ENCODE assay signal across 1 cellular context in the genomic region with DNA sequence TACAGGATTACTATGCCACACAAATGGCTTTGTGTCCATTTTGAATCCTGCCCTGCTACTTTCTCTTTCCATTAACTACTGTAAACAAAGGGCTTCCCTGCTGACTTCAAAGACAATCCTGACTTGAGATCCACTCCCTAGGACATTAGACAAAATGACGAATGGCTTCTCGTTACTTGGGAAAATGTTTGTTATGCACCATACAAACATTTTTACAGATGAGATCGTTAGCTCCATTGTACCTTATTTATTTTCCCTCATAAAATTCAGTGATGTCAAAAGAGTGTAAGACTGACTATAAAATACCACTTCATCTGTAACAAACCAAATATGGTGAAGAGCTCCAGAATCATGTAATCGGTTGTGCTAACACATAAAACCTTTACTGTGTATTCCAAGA.
TF ChIP-seq lines count a peak whose summit lies in the region.

No MANE protein-coding gene starts in this region.

TF ChIP-seq in HEK293, 187 proteins besides CTCF, POLR2A, EP300 and RAD21 (continued from another document and continues in another):
- TF ChIP-seq PRDM2 (tag by site-specific recombination; IDR thresholded peaks at IDR 0.05; ENCODE audit: borderline replicate concordance): no peak
- TF ChIP-seq, protein P1, sequence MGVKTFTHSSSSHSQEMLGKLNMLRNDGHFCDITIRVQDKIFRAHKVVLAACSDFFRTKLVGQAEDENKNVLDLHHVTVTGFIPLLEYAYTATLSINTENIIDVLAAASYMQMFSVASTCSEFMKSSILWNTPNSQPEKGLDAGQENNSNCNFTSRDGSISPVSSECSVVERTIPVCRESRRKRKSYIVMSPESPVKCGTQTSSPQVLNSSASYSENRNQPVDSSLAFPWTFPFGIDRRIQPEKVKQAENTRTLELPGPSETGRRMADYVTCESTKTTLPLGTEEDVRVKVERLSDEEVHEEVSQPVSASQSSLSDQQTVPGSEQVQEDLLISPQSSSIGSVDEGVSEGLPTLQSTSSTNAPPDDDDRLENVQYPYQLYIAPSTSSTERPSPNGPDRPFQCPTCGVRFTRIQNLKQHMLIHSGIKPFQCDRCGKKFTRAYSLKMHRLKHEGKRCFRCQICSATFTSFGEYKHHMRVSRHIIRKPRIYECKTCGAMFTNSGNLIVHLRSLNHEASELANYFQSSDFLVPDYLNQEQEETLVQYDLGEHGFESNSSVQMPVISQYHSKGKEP (tag by site-specific recombination; IDR thresholded peaks at IDR 0.05): peak; percentile 85
- no peak for TF ChIP-seq ZNF529 (tag by site-specific recombination; IDR thresholded peaks at IDR 0.05; ENCODE audit: insufficient replicate concordance)
- 0 out of 2 replicates have a peak, but pooled peaks have one; percentile 29 for TF ChIP-seq YY2 (tag by site-specific recombination; IDR thresholded peaks at IDR 0.05)
- TF ChIP-seq ZNF792 (tag by site-specific recombination; IDR thresholded peaks at IDR 0.05): no peak
- TF ChIP-seq ZNF677 (tag by site-specific recombination; IDR thresholded peaks at IDR 0.05): no peak
- peak; percentile 36; the same call in 1 of the 2 replicates for TF ChIP-seq KLF8 (tag by site-specific recombination; IDR thresholded peaks at IDR 0.05)
- no peak for TF ChIP-seq REPIN1 (tag by site-specific recombination; IDR thresholded peaks at IDR 0.05; ENCODE audit: low read depth)
- 0 out of 2 replicates have a peak, but pooled peaks have one; percentile 46 for TF ChIP-seq ZNF391 (tag by site-specific recombination; IDR thresholded peaks at IDR 0.05; ENCODE audit: borderline replicate concordance, low read depth)
- no peak for TF ChIP-seq ZNF558 (tag by site-specific recombination; IDR thresholded peaks at IDR 0.05)
- peak; percentile 59 for TF ChIP-seq ZIC2 (tag by site-specific recombination; IDR thresholded peaks at IDR 0.05)
- TF ChIP-seq, protein P2, sequence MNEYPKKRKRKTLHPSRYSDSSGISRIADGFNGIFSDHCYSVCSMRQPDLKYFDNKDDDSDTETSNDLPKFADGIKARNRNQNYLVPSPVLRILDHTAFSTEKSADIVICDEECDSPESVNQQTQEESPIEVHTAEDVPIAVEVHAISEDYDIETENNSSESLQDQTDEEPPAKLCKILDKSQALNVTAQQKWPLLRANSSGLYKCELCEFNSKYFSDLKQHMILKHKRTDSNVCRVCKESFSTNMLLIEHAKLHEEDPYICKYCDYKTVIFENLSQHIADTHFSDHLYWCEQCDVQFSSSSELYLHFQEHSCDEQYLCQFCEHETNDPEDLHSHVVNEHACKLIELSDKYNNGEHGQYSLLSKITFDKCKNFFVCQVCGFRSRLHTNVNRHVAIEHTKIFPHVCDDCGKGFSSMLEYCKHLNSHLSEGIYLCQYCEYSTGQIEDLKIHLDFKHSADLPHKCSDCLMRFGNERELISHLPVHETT (tag by site-specific recombination; IDR thresholded peaks at IDR 0.05): peak; percentile 82; the same call in 1 of the 2 replicates
- TF ChIP-seq ZNF518A (tag by site-specific recombination; conservative IDR thresholded peaks at IDR 0.05; ENCODE audit: low read depth): no peak
- TF ChIP-seq, protein P3, sequence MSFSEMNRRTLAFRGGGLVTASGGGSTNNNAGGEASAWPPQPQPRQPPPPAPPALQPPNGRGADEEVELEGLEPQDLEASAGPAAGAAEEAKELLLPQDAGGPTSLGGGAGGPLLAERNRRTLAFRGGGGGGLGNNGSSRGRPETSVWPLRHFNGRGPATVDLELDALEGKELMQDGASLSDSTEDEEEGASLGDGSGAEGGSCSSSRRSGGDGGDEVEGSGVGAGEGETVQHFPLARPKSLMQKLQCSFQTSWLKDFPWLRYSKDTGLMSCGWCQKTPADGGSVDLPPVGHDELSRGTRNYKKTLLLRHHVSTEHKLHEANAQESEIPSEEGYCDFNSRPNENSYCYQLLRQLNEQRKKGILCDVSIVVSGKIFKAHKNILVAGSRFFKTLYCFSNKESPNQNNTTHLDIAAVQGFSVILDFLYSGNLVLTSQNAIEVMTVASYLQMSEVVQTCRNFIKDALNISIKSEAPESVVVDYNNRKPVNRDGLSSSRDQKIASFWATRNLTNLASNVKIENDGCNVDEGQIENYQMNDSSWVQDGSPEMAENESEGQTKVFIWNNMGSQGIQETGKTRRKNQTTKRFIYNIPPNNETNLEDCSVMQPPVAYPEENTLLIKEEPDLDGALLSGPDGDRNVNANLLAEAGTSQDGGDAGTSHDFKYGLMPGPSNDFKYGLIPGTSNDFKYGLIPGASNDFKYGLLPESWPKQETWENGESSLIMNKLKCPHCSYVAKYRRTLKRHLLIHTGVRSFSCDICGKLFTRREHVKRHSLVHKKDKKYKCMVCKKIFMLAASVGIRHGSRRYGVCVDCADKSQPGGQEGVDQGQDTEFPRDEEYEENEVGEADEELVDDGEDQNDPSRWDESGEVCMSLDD (tag by site-specific recombination; IDR thresholded peaks at IDR 0.05): no peak
- TF ChIP-seq YY1 (tag by site-specific recombination; IDR thresholded peaks at IDR 0.05): peak; percentile 53; the same call in 1 of the 2 replicates
- TF ChIP-seq, protein P4, sequence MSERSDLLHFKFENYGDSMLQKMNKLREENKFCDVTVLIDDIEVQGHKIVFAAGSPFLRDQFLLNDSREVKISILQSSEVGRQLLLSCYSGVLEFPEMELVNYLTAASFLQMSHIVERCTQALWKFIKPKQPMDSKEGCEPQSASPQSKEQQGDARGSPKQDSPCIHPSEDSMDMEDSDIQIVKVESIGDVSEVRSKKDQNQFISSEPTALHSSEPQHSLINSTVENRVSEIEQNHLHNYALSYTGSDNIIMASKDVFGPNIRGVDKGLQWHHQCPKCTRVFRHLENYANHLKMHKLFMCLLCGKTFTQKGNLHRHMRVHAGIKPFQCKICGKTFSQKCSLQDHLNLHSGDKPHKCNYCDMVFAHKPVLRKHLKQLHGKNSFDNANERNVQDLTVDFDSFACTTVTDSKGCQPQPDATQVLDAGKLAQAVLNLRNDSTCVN (tag by site-specific recombination; optimal IDR thresholded peaks at IDR 0.05): no peak
- TF ChIP-seq HOXA7 (CRISPR knock-in tag; IDR thresholded peaks at IDR 0.05; ENCODE audit: borderline replicate concordance): no peak
- no peak for TF ChIP-seq ZNF416 (tag by site-specific recombination; IDR thresholded peaks at IDR 0.05)
- no peak for TF ChIP-seq EGR2 (tag by site-specific recombination; IDR thresholded peaks at IDR 0.05; ENCODE audit: low read depth)
- TF ChIP-seq MYNN (tag by site-specific recombination; IDR thresholded peaks at IDR 0.05; ENCODE audit: borderline replicate concordance): no peak
- TF ChIP-seq ZNF747 (tag by site-specific recombination; IDR thresholded peaks at IDR 0.05): no peak
- TF ChIP-seq ZNF660 (tag by site-specific recombination; IDR thresholded peaks at IDR 0.05): no peak
- TF ChIP-seq ZNF132 (tag by site-specific recombination; IDR thresholded peaks at IDR 0.05; ENCODE audit: borderline replicate concordance): no peak
- no peak for TF ChIP-seq ZNF707 (tag by site-specific recombination; IDR thresholded peaks at IDR 0.05)
- no peak for TF ChIP-seq ZSCAN18 (tag by site-specific recombination; IDR thresholded peaks at IDR 0.05)
- peak; percentile 27; the same call in 1 of the 2 replicates for TF ChIP-seq ZNF654 (tag by site-specific recombination; IDR thresholded peaks at IDR 0.05; ENCODE audit: low read depth)
- no peak for TF ChIP-seq HOXC10 (CRISPR knock-in tag; IDR thresholded peaks at IDR 0.05)
- no peak for TF ChIP-seq ZNF777 (tag by site-specific recombination; IDR thresholded peaks at IDR 0.05; ENCODE audit: borderline replicate concordance)
- TF ChIP-seq, protein P5, sequence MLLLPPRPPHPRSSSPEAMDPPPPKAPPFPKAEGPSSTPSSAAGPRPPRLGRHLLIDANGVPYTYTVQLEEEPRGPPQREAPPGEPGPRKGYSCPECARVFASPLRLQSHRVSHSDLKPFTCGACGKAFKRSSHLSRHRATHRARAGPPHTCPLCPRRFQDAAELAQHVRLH (tag by site-specific recombination; IDR thresholded peaks at IDR 0.05): peak; percentile 59; the same call in 1 of the 2 replicates
- TF ChIP-seq, protein P6, sequence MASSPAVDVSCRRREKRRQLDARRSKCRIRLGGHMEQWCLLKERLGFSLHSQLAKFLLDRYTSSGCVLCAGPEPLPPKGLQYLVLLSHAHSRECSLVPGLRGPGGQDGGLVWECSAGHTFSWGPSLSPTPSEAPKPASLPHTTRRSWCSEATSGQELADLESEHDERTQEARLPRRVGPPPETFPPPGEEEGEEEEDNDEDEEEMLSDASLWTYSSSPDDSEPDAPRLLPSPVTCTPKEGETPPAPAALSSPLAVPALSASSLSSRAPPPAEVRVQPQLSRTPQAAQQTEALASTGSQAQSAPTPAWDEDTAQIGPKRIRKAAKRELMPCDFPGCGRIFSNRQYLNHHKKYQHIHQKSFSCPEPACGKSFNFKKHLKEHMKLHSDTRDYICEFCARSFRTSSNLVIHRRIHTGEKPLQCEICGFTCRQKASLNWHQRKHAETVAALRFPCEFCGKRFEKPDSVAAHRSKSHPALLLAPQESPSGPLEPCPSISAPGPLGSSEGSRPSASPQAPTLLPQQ (tag by site-specific recombination; IDR thresholded peaks at IDR 0.05): no peak
- TF ChIP-seq ZNF138 (tag by site-specific recombination; IDR thresholded peaks at IDR 0.05; ENCODE audit: borderline replicate concordance): no peak
- TF ChIP-seq ZNF433 (tag by site-specific recombination; IDR thresholded peaks at IDR 0.05; ENCODE audit: low read depth): no peak
- no peak for TF ChIP-seq ZNF514 (tag by site-specific recombination; IDR thresholded peaks at IDR 0.05)
